ENCODE assay signal across 17 cellular contexts in genomic region chr22:22400099-22400498, GRCh38.
DNase-seq lines count a peak whose midpoint lies in the region; ATAC-seq and TF ChIP-seq lines count a peak whose summit lies in the region.
"Had no signal": no experiment of that assay in that cellular context is flagged by ENCODE, and none has a peak within 500 bp of the region (broad histone marks: within the 10 kb centered on the region; RNA-seq: fewer than 3 reads in every experiment).

No MANE protein-coding gene starts in this region.

- H3K27ac Mint-ChIP-seq in HFFc6: no peak overlapping the region
- no peak overlapping the region for H3K27ac Mint-ChIP-seq in endodermal cell
- H3K27ac Mint-ChIP-seq: T-helper 1 cell treated with Interleukin-12 subunit alpha and Interleukin-12 subunit beta and Interleukin-4 antibody, amounts not matched to agents 30 μg/mL and 1 μg/mL, for 36 hours had no signal

- H3K4me3 Mint-ChIP-seq in HFFc6: no peak overlapping the region
- no peak overlapping the region for H3K4me3 Mint-ChIP-seq in endodermal cell
- H3K4me3 Mint-ChIP-seq: T-helper 1 cell treated with Interleukin-12 subunit alpha and Interleukin-12 subunit beta and Interleukin-4 antibody, amounts not matched to agents 30 μg/mL and 1 μg/mL, for 36 hours had no signal

- H3K36me3 Mint-ChIP-seq in HFFc6 (ENCODE audit: low read depth) (no peaks in the 10 kb centered on the region), endodermal cell (ENCODE audit: low read depth) (no peaks in the 10 kb centered on the region)

- H3K27ac ChIP-seq in endodermal cell (ENCODE audit: low read depth, low read length): no peak overlapping the region
- no peak overlapping the region for H3K27ac ChIP-seq in right cardiac atrium (ENCODE audit: low read length)
- no peak overlapping the region for H3K27ac ChIP-seq in left lung
- H3K27ac ChIP-seq: SJSA1 had no signal

- 56 to 58% methylated on average over 2 to 3 of the region's 3 CpGs for WGBS in endodermal cell (ENCODE audit: insufficient coverage in 1 of 2, insufficient read length in 1 of 2), 2 experiments
- WGBS in right cardiac atrium: 66% methylated on average over 3 of the region's 3 CpGs

- ATAC-seq in HG03469 (IDR thresholded peaks at IDR 0.05; ENCODE audit: unreplicated experiment) (no peak), right cardiac atrium (no peak), left lung (no peak)
- ATAC-seq: Panc1 had no signal

- no peak overlapping the region for H3K9ac ChIP-seq in endodermal cell (ENCODE audit: extremely low read depth, low read length, poor library complexity, severe bottlenecking)

- H3K4me3 ChIP-seq in endodermal cell (ENCODE audit: low read length) (no peak overlapping the region), right cardiac atrium (ENCODE audit: low read length) (no peak overlapping the region), left lung (no peak overlapping the region)
- H3K4me3 ChIP-seq: SJSA1 had no signal

- H3K27me3 ChIP-seq in endodermal cell (ENCODE audit: control insufficient read depth, insufficient read depth, low read length, poor library complexity, severe bottlenecking): peaks cover 89% of the 10 kb centered on the region
- no peaks in the 10 kb centered on the region for H3K27me3 ChIP-seq in right cardiac atrium (ENCODE audit: control insufficient read depth, insufficient read depth)
- no peaks in the 10 kb centered on the region for H3K27me3 ChIP-seq in left lung

- no peaks in the 10 kb centered on the region for H3K9me3 Mint-ChIP-seq in HFFc6
- H3K9me3 Mint-ChIP-seq in endodermal cell: no peaks in the 10 kb centered on the region
- H3K9me3 Mint-ChIP-seq: T-helper 1 cell treated with Interleukin-12 subunit alpha and Interleukin-12 subunit beta and Interleukin-4 antibody, amounts not matched to agents 30 μg/mL and 1 μg/mL, for 36 hours had no signal

- H3K4me1 Mint-ChIP-seq in HFFc6 (ENCODE audit: low read depth) (peaks cover 17% of the 10 kb centered on the region), endodermal cell (no peaks in the 10 kb centered on the region)

- H3K36me3 ChIP-seq in endodermal cell (ENCODE audit: control insufficient read depth, insufficient read depth, low read length) (no peaks in the 10 kb centered on the region), left lung (no peaks in the 10 kb centered on the region)
- H3K36me3 ChIP-seq: SJSA1 had no signal

- no peak for DNase-seq in HFFc6
- DNase-seq in endodermal cell: peak; percentile 46
- peak; percentile 10 for DNase-seq in posterior vena cava (ENCODE audit: low spot score)
- no peak for DNase-seq in right cardiac atrium
- no peak for DNase-seq in left lung
- DNase-seq: ACHN, Caco-2, GDM1, NCI-H1048, NCI-H1436, NCI-H2029, NCI-H446 treated with DMSO at 0.1 percent for 48 hours had no signal

- H3K27me3 Mint-ChIP-seq in HFFc6 (ENCODE audit: insufficient read depth): peaks cover 22% of the 10 kb centered on the region
- H3K27me3 Mint-ChIP-seq in endodermal cell (ENCODE audit: insufficient read depth): peaks cover 98% of the 10 kb centered on the region

- intact Hi-C loops in posterior vena cava (cut with DNase I): no loop called here
- intact Hi-C loops in right cardiac atrium (cut with DNase I): no loop called here
- intact Hi-C loops in left lung (cut with DNase I): no loop called here

- no peaks in the 10 kb centered on the region for H3K4me1 ChIP-seq in endodermal cell (ENCODE audit: control insufficient read depth, insufficient read depth, low read length)
- no peaks in the 10 kb centered on the region for H3K4me1 ChIP-seq in right cardiac atrium (ENCODE audit: control insufficient read depth, insufficient read depth, low read length)
- H3K4me1 ChIP-seq in left lung: no peaks in the 10 kb centered on the region
- H3K4me1 ChIP-seq: Caco-2, SJSA1 had no signal

- H3K9me3 ChIP-seq in endodermal cell (ENCODE audit: control insufficient read depth, low read length) (no peaks in the 10 kb centered on the region), right cardiac atrium (ENCODE audit: control insufficient read depth, low read length) (no peaks in the 10 kb centered on the region), left lung (no peaks in the 10 kb centered on the region)
- H3K9me3 ChIP-seq: Caco-2, SJSA1 had no signal

- TF ChIP-seq CTCF in GM12874 (IDR thresholded peaks at IDR 0.05; ENCODE audit: insufficient read depth, low read depth, low read length) (0 out of 2 replicates have a peak, but pooled peaks have one; percentile 20), HFFc6 (IDR thresholded peaks at IDR 0.05) (peak; percentile 23; the same call in 1 of the 2 replicates), endodermal cell (conservative IDR thresholded peaks at IDR 0.05) (peak; percentile 61), left lung (IDR thresholded peaks at IDR 0.05) (no peak)

Comparison
In these comparisons a context has a peak if more than half of its experiments do, and no peak if none do; other contexts are left out.
1. CTCF ChIP-seq: peak in GM12874 (single experiment), HFFc6 (single experiment) and endodermal cell (single experiment); none in left lung (0 of 2).
2. DNase-seq: peak in endodermal cell (single experiment) and posterior vena cava (single experiment); none in HFFc6 (single experiment), right cardiac atrium (0 of 3) and left lung (0 of 2).